In genomic region chr2:174635747-174636399, GRCh38 we compare ENCODE assay signal across 13 cellular contexts. TPM values are rescaled to one million over a fixed set of nuclear protein-coding genes. Genes with fewer than 3 reads are reported as not detected.
DNase-seq lines count a peak whose midpoint lies in the region; ATAC-seq, FAIRE-seq and TF ChIP-seq lines count a peak whose summit lies in the region.
"Had no signal": no experiment of that assay in that cellular context is flagged by ENCODE, and none has a peak within 500 bp of the region (broad histone marks: within the 10 kb centered on the region; RNA-seq: fewer than 3 reads in every experiment).

No MANE protein-coding gene starts in this region.

- H3K9me1 ChIP-seq in K562 (ENCODE audit: control insufficient read depth, insufficient read depth, low read length) = no peaks in the 10 kb centered on the region

- no TSS peak for BruUV-seq in K562 (replicated peaks; lab: Mats Ljungman, UMichigan)

- H3K27ac ChIP-seq in CD8-positive, alpha-beta memory T cell (ENCODE audit: low read depth, low read length) = no peak overlapping the region
- no peak overlapping the region for H3K27ac ChIP-seq in K562 (ENCODE audit: extremely low read depth, low read depth, low read length)
- H3K27ac ChIP-seq in osteoblast (ENCODE audit: low read depth, low read length) = peak overlapping the region; percentile 83

- in situ Hi-C loops in K562 (cut with MboI) = no loop called here

- TF ChIP-seq CTCF in K562 (IDR thresholded peaks at IDR 0.05 in 2 of 3, conservative IDR thresholded peaks at IDR 0.05 in 1 of 3; ENCODE audit: insufficient read depth in 2 of 3, low read depth in 1 of 3, low read length in 3 of 3) (no peak), osteoblast (IDR thresholded peaks at IDR 0.05; ENCODE audit: extremely low read depth, low read depth, low read length) (no peak), mucosa of descending colon (IDR thresholded peaks at IDR 0.05) (no peak), mesothelial cell of epicardium (IDR thresholded peaks at IDR 0.05; ENCODE audit: unreplicated experiment) (no peak)

- POLR2A ChIA-PET in CD8-positive, alpha-beta memory T cell (lab: Charles Lee) = interaction anchor here (0.9 to 3.5 kb wide), 2 partner anchors 39 to 43 kb away, joined by 3 to 16 read pairs; partner anchors contain the start of gene WIPF1
- POLR2A ChIA-PET in K562 (lab: Yijun Ruan, JAX) = interaction anchor here (0.6 to 1.3 kb wide), 2 partner anchors 13 to 244 kb away, joined by 3 read pairs; no protein-coding TSS in a partner anchor

- CTCF ChIA-PET in CD8-positive, alpha-beta memory T cell (lab: Charles Lee) = interaction anchor here (1.9 kb wide), 1 partner anchor 51 kb away, joined by 5 read pairs; no protein-coding TSS in a partner anchor
- CTCF ChIA-PET in K562 (lab: Yijun Ruan, JAX; ENCODE audit: low intra/inter-chr PET ratio) = no interaction called here

- no peak for TF ChIP-seq EP300 in K562 (IDR thresholded peaks at IDR 0.05; ENCODE audit: low read length)

- no peaks in the 10 kb centered on the region for H3K36me3 ChIP-seq in CD8-positive, alpha-beta memory T cell (ENCODE audit: insufficient read depth, low read length)
- H3K36me3 ChIP-seq in K562 (ENCODE audit: control insufficient read depth, insufficient read depth, low read length) (no peaks in the 10 kb centered on the region), osteoblast (ENCODE audit: insufficient read depth, low read length) (no peaks in the 10 kb centered on the region), mucosa of descending colon (ENCODE audit: low read depth) (no peaks in the 10 kb centered on the region)

- H3K4me3 Mint-ChIP-seq in CD8-positive, alpha-beta memory T cell = peak overlapping the region in 6 of 7 donors; percentile 17 to 97 (median 91)
- H3K4me3 Mint-ChIP-seq in mesothelial cell of epicardium = no peak overlapping the region

- no peaks in the 10 kb centered on the region for H3K9me3 ChIP-seq in CD8-positive, alpha-beta memory T cell (ENCODE audit: low read length)
- no peaks in the 10 kb centered on the region for H3K9me3 ChIP-seq in K562 (replicated peaks; ENCODE audit: control insufficient read depth, insufficient read depth, low read depth, low read length)
- no peaks in the 10 kb centered on the region for H3K9me3 ChIP-seq in osteoblast (ENCODE audit: low read depth, low read length)
- no peaks in the 10 kb centered on the region for H3K9me3 ChIP-seq in mucosa of descending colon
- H3K9me3 ChIP-seq: testis had no signal

- H3K79me2 ChIP-seq in K562 (ENCODE audit: control insufficient read depth, insufficient read depth, low read length) (no peaks in the 10 kb centered on the region), osteoblast (ENCODE audit: insufficient read depth, low read length) (peaks cover 40% of the 10 kb centered on the region)

- no peak overlapping the region; the same call in 1 of the 2 replicates for H2AFZ ChIP-seq in K562 (ENCODE audit: low read depth, low read length)
- H2AFZ ChIP-seq in osteoblast (ENCODE audit: low read length) = peak overlapping the region; percentile 13

- no peak overlapping the region for H3K4me2 ChIP-seq in K562 (ENCODE audit: insufficient read depth, low read length)
- H3K4me2 ChIP-seq in osteoblast (ENCODE audit: insufficient read depth, low read length) = peak overlapping the region; percentile 48

- TF ChIP-seq POLR2A in K562 (conservative IDR thresholded peaks at IDR 0.05) = no peak

- no peak for FAIRE-seq in K562 (lab: Jason Lieb, UNC)
- FAIRE-seq: D721Med had no signal

- no peak overlapping the region for H3K4me3 ChIP-seq in CD8-positive, alpha-beta memory T cell (ENCODE audit: low read length)
- H3K4me3 ChIP-seq in K562 (no peak overlapping the region), osteoblast (ENCODE audit: insufficient read depth, low read length) (no peak overlapping the region), mucosa of descending colon (no peak overlapping the region)
- H3K4me3 ChIP-seq: testis had no signal

- no peaks in the 10 kb centered on the region for H3K27me3 Mint-ChIP-seq in CD8-positive, alpha-beta memory T cell
- H3K27me3 Mint-ChIP-seq in mesothelial cell of epicardium (ENCODE audit: low read depth) = no peaks in the 10 kb centered on the region

- DNase-seq in CD8-positive, alpha-beta memory T cell = no peak
- DNase-seq in NAMALWA (ENCODE audit: low spot score) = peak; percentile 12
- no peak for DNase-seq in K562 (ENCODE audit: extremely low read depth in 1 of 4, low spot score in 3 of 4)
- peak; percentile 59 for DNase-seq in osteoblast (ENCODE audit: insufficient read length, low spot score, missing footprints)
- DNase-seq in mucosa of descending colon = no peak
- DNase-seq in iPS-NIHi7 (ENCODE audit: extremely low spot score) = no peak
- DNase-seq in NCI-H2196 (lab: John Stamatoyannopoulos, UW; ENCODE audit: unreplicated experiment) = no peak
- DNase-seq in mesothelial cell of epicardium (ENCODE audit: low spot score in 2 of 2, unreplicated experiment in 2 of 2) = no peak
- DNase-seq: KG1; NCI-H510A treated with DMSO at 0.1 percent for 48 hours; stimulated activated CD4-positive, alpha-beta T cell treated with anti-CD3 and anti-CD28 coated beads, Interleukin-1b, Interleukin-23, amount 100 ng/mL, for 48 hours; testis had no signal

- ATAC-seq in K562 (no peak), mucosa of descending colon (no peak)

- H3K27ac Mint-ChIP-seq in CD8-positive, alpha-beta memory T cell = peak overlapping the region; percentile 85 to 99 (median 94)
- H3K27ac Mint-ChIP-seq in mesothelial cell of epicardium = no peak overlapping the region

- no peaks in the 10 kb centered on the region for H3K27me3 ChIP-seq in CD8-positive, alpha-beta memory T cell (ENCODE audit: insufficient read depth, low read length, poor library complexity, severe bottlenecking)
- H3K27me3 ChIP-seq in K562 (ENCODE audit: control insufficient read depth in 2 of 2, insufficient read depth in 2 of 2, low read length in 2 of 2) (no peaks in the 10 kb centered on the region), osteoblast (ENCODE audit: insufficient read depth, low read length) (no peaks in the 10 kb centered on the region)
- H3K27me3 ChIP-seq: testis had no signal

- 67% methylated on average over 3 of the region's 3 CpGs for WGBS in K562 (ENCODE audit: insufficient coverage, low coverage, missing lambda C conversion rate)

- no peak for TF ChIP-seq RAD21 in K562 (CRISPR knock-in tag; conservative IDR thresholded peaks at IDR 0.05 in 1 of 2, IDR thresholded peaks at IDR 0.05 in 1 of 2)

- intact Hi-C loops in K562 (cut with micrococcal nuclease) (no loop called here), mucosa of descending colon (cut with DNase I, micrococcal nuclease) (no loop called here)

- no peaks in the 10 kb centered on the region for H3K9me3 Mint-ChIP-seq in CD8-positive, alpha-beta memory T cell
- H3K9me3 Mint-ChIP-seq in mesothelial cell of epicardium = peaks cover 14% of the 10 kb centered on the region

- H4K20me1 ChIP-seq in K562 (replicated peaks; ENCODE audit: control insufficient read depth, insufficient read depth, low read length) = no peaks in the 10 kb centered on the region
- H4K20me1 ChIP-seq in osteoblast (ENCODE audit: insufficient read depth, low read length) = no peaks in the 10 kb centered on the region

- peaks cover 39% of the 10 kb centered on the region for H3K4me1 ChIP-seq in CD8-positive, alpha-beta memory T cell (ENCODE audit: insufficient read depth, low read length)
- H3K4me1 ChIP-seq in K562 (replicated peaks in 1 of 2; ENCODE audit: control insufficient read depth in 2 of 2, insufficient read depth in 2 of 2, low read length in 2 of 2) (peaks cover 12 to 27% of the 10 kb centered on the region in 2 experiments; a peak in 4 of 5 replicates), osteoblast (ENCODE audit: insufficient read depth, low read length) (peaks cover 57% of the 10 kb centered on the region), mucosa of descending colon (ENCODE audit: low read depth) (peaks cover 5% of the 10 kb centered on the region)

- peaks cover 0 to 34% (median 7%) of the 10 kb centered on the region in 3 donors for H3K36me3 Mint-ChIP-seq in CD8-positive, alpha-beta memory T cell
- peaks cover 4% of the 10 kb centered on the region for H3K36me3 Mint-ChIP-seq in mesothelial cell of epicardium

- H3K4me1 Mint-ChIP-seq in CD8-positive, alpha-beta memory T cell = peaks cover 48 to 79% (median 71%) of the 10 kb centered on the region in 3 donors
- peaks cover 25% of the 10 kb centered on the region for H3K4me1 Mint-ChIP-seq in mesothelial cell of epicardium

- H3K9ac ChIP-seq in K562 (ENCODE audit: insufficient read depth in 1 of 2, low read depth in 2 of 2, low read length in 2 of 2) = no peak overlapping the region

TF ChIP-seq in K562, 482 proteins besides CTCF, POLR2A, EP300 and RAD21:
- TF ChIP-seq ZNF316 (IDR thresholded peaks at IDR 0.05) (0 out of 2 replicates have a peak, but pooled peaks have one; percentile 4), ZNF282 (CRISPR knock-in tag; IDR thresholded peaks at IDR 0.05) (no peak), NR2F6 (CRISPR knock-in tag; IDR thresholded peaks at IDR 0.05) (no peak)

RNA-seq across cellular contexts. Expression of gene WIPF1, which starts 38.3 kb away (rescaled TPM):
- total RNA-seq in CD8-positive, alpha-beta memory T cell = 100 to 1,000 TPM; 317 to 326 TPM
- 200 TPM for polyA plus RNA-seq in CD8-positive, alpha-beta memory T cell
- 1.3 and 2.3 TPM in 2 replicates for total RNA-seq in K562 (2011; cell fraction: chromatin; rRNA removed; ENCODE audit: low replicate concordance)
- 0.33 and 0.39 TPM in 2 replicates for total RNA-seq in K562 (2011; cell fraction: nucleolus; rRNA removed)
- 0.95 and 1.4 TPM in 2 replicates for total RNA-seq in K562 (2011; cell fraction: nucleoplasm; rRNA removed)
- total RNA-seq in K562 (2014; rRNA removed) (0.49 and 2.4 TPM in 2 replicates), K562 (2014; rRNA removed; fragmentation: Illumina TruSeq; extraction: Trizol) (2.4 TPM in 2 replicates), K562 (2015; rRNA removed; fragmentation: Illumina TruSeq; extraction: Trizol) (4.9 and 5.8 TPM in 2 replicates), K562 (2021) (3.8 and 4.9 TPM in 2 replicates), osteoblast (17.7 and 18.0 TPM in 2 replicates), mucosa of descending colon (10 to 100 TPM; 15.3 to 56.6 (median 28.9) TPM), mesothelial cell of epicardium (19.0 to 21.1 TPM (median 20.6 TPM) in 3 replicates)
- polyA plus RNA-seq in K562 (2011; rRNA removed) (0.54 and 3.7 TPM in 2 replicates), K562 (2014; fragmentation: Illumina TruSeq; extraction: Trizol) (3.0 and 3.6 TPM in 2 replicates), K562 (2014; fragmentation: Nextera tagmentation; extraction: Ambion mirVana) (under 1 TPM; 0.61 to 0.92 TPM), K562 (2014; rRNA removed) (1.8 and 2.5 TPM in 2 replicates)
- 0.42 and 2.4 TPM in 2 replicates for polyA plus RNA-seq in K562 (2011; cell fraction: cytosol; rRNA removed)
- polyA plus RNA-seq in K562 (2011; cell fraction: nucleus; rRNA removed) = 0.75 and 3.5 TPM in 2 replicates
- 6.6 and 14.1 TPM in 2 replicates for polyA plus RNA-seq in K562 (2012)
- 0.32 and 4.6 TPM in 2 replicates for polyA minus RNA-seq in K562 (2011; rRNA and poly(A)+ RNA removed)
- 0.48 and 2.4 TPM in 2 replicates for polyA minus RNA-seq in K562 (2011; cell fraction: cytosol; rRNA and poly(A)+ RNA removed)
- polyA minus RNA-seq in K562 (2011; cell fraction: nucleus; rRNA and poly(A)+ RNA removed) = 0.27 and 5.9 TPM in 2 replicates

Comparison
In these comparisons a context has a peak if more than half of its experiments do, and no peak if none do; other contexts are left out.
1. DNase-seq: peak in NAMALWA (single experiment) and osteoblast (single experiment); none in CD8-positive, alpha-beta memory T cell (0 of 5), K562 (0 of 4), mucosa of descending colon (0 of 3), iPS-NIHi7 (single experiment), NCI-H2196 (single experiment) and mesothelial cell of epicardium (0 of 2).
2. RNA of gene WIPF1, which starts 38.3 kb away (total RNA-seq): 317 to 326 TPM in CD8-positive, alpha-beta memory T cell; 15.3 to 56.6 TPM in mucosa of descending colon, 19.0 to 21.1 TPM in mesothelial cell of epicardium, 17.7 to 18.0 TPM in osteoblast and 0.33 to 5.8 TPM in K562; every median in the first group is over 4 times any median in the second.